27 cellular contexts compared by ENCODE assay signal in the genomic region with DNA sequence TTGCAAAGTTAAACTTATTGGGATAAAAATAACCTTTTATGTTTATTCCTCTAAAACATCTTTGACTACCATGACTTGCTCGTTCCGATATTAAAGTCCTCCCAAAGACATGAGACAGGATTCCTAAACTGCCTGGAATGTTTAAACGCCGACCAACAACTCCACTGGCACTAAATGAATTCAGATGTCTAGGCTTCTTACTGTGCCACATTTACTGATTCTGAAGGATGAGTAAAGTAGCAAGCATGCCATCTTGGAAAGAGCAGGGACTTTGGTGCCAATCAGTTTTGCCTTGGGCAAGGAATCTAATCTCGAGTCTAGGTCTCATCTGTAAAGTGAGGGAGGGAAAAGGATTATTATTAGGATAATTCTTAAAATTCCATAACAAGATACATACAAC.
DNase-seq lines count a peak whose midpoint lies in the region; ATAC-seq lines count a peak whose summit lies in the region.
"Had no signal": no experiment of that assay in that cellular context is flagged by ENCODE, and none has a peak within 500 bp of the region (broad histone marks: within the 10 kb centered on the region; RNA-seq: fewer than 3 reads in every experiment).

No MANE protein-coding gene starts in this region.

- peaks cover 39% of the 10 kb centered on the region for H3K9me3 Mint-ChIP-seq in T-helper 2 cell treated with Interferon-gamma antibody and Interleukin-4, amounts not matched to agents 5 μg/mL and 100 μg/mL, for 36 hours
- no peaks in the 10 kb centered on the region for H3K9me3 Mint-ChIP-seq in stimulated activated effector memory CD8-positive, alpha-beta T cell treated with anti-CD3 and anti-CD28 coated beads, Interleukin-12 subunit alpha, Interleukin-12 subunit beta, amount 100 ng/mL, for 72 hours
- H3K9me3 Mint-ChIP-seq: effector memory CD8-positive, alpha-beta T cell had no signal

- H3K9me3 ChIP-seq in SK-N-MC (ENCODE audit: low read depth, low read length): no peaks in the 10 kb centered on the region
- H3K9me3 ChIP-seq: right atrium auricular region had no signal

- H3K36me3 Mint-ChIP-seq in T-helper 2 cell treated with Interferon-gamma antibody and Interleukin-4, amounts not matched to agents 5 μg/mL and 100 μg/mL, for 36 hours (ENCODE audit: low read depth): peaks cover 72% of the 10 kb centered on the region
- no peaks in the 10 kb centered on the region for H3K36me3 Mint-ChIP-seq in stimulated activated effector memory CD8-positive, alpha-beta T cell treated with anti-CD3 and anti-CD28 coated beads, Interleukin-12 subunit alpha, Interleukin-12 subunit beta, amount 100 ng/mL, for 72 hours

- peak overlapping the region; percentile 19 for H3K27ac Mint-ChIP-seq in T-helper 2 cell treated with Interferon-gamma antibody and Interleukin-4, amounts not matched to agents 5 μg/mL and 100 μg/mL, for 36 hours
- no peak overlapping the region for H3K27ac Mint-ChIP-seq in stimulated activated effector memory CD8-positive, alpha-beta T cell treated with anti-CD3 and anti-CD28 coated beads, Interleukin-12 subunit alpha, Interleukin-12 subunit beta, amount 100 ng/mL, for 72 hours
- H3K27ac Mint-ChIP-seq: activated T-cell treated with anti-CD3 and anti-CD28 coated beads, Interleukin-2, amount 50 U/mL, for 72 hours; memory B cell; stimulated activated memory B cell treated with anti-CD40 and anti-IgM and Interleukin-4, amounts not matched to agents 10 μg/mL and 1 μg/mL and 100 μg/mL, for 72 hours had no signal

- no peaks in the 10 kb centered on the region for H3K27me3 Mint-ChIP-seq in T-helper 2 cell treated with Interferon-gamma antibody and Interleukin-4, amounts not matched to agents 5 μg/mL and 100 μg/mL, for 36 hours (ENCODE audit: low read depth)
- H3K27me3 Mint-ChIP-seq: effector memory CD8-positive, alpha-beta T cell; memory B cell; stimulated activated memory B cell treated with anti-CD40 and anti-IgM and Interleukin-4, amounts not matched to agents 10 μg/mL and 1 μg/mL and 100 μg/mL, for 72 hours had no signal

- no peaks in the 10 kb centered on the region for H3K36me3 ChIP-seq in SK-N-MC (ENCODE audit: insufficient read depth, low read length)
- H3K36me3 ChIP-seq: right atrium auricular region had no signal

- no peak overlapping the region for H3K9ac ChIP-seq in SK-N-MC (ENCODE audit: insufficient read length)
- H3K9ac ChIP-seq: BLaER1 treated with 17β-estradiol and CSF1 and Interleukin-3, amounts not matched to agents 10 nM and 100 nM; parathyroid adenoma had no signal

- H3K4me3 Mint-ChIP-seq in T-helper 2 cell treated with Interferon-gamma antibody and Interleukin-4, amounts not matched to agents 5 μg/mL and 100 μg/mL, for 36 hours: no peak overlapping the region
- H3K4me3 Mint-ChIP-seq in stimulated activated effector memory CD8-positive, alpha-beta T cell treated with anti-CD3 and anti-CD28 coated beads, Interleukin-12 subunit alpha, Interleukin-12 subunit beta, amount 100 ng/mL, for 72 hours: no peak overlapping the region
- H3K4me3 Mint-ChIP-seq: activated T-cell treated with anti-CD3 and anti-CD28 coated beads, Interleukin-2, amount 50 U/mL, for 72 hours; effector memory CD8-positive, alpha-beta T cell; memory B cell; neural crest cell; stimulated activated memory B cell treated with anti-CD40 and anti-IgM and Interleukin-4, amounts not matched to agents 10 μg/mL and 1 μg/mL and 100 μg/mL, for 72 hours had no signal

- ATAC-seq in stimulated activated effector memory CD8-positive, alpha-beta T cell treated with anti-CD3 and anti-CD28 coated beads, Interleukin-12 subunit alpha, Interleukin-12 subunit beta, amount 100 ng/mL, for 72 hours: no peak
- no peak for ATAC-seq in GM18873 (IDR thresholded peaks at IDR 0.05; ENCODE audit: low FRiP score, unreplicated experiment)
- ATAC-seq: effector memory CD8-positive, alpha-beta T cell; stimulated activated memory B cell treated with anti-CD40 and anti-IgM and Interleukin-4, amounts not matched to agents 10 μg/mL and 1 μg/mL and 100 μg/mL, for 72 hours had no signal

- peak overlapping the region; percentile 60; the same call in 1 of the 2 replicates for H3K27ac ChIP-seq in SK-N-MC
- H3K27ac ChIP-seq: 22Rv1; BLaER1 treated with 17β-estradiol and CSF1 and Interleukin-3, amounts not matched to agents 10 nM and 100 nM; parathyroid adenoma; right atrium auricular region had no signal

- no peak for DNase-seq in T-helper 2 cell treated with Interferon-gamma antibody and Interleukin-4, amounts not matched to agents 5 μg/mL and 100 μg/mL, for 36 hours (ENCODE audit: low spot score)
- DNase-seq in T-helper 2 cell (no peak), SK-N-MC (ENCODE audit: low read depth, low spot score) (no peak), fibroblast of gingiva (ENCODE audit: low read depth) (peak; percentile 93), 8988T (no peak)
- no peak for DNase-seq in stimulated activated effector memory CD8-positive, alpha-beta T cell treated with anti-CD3 and anti-CD28 coated beads, Interleukin-12 subunit alpha, Interleukin-12 subunit beta, amount 100 ng/mL, for 72 hours (ENCODE audit: low spot score in 2 of 2)
- DNase-seq in effector CD4-positive, alpha-beta T cell: no peak
- DNase-seq: activated CD4-positive, CD25-positive, alpha-beta regulatory T cell; activated naive CD4-positive, alpha-beta T cell treated with anti-CD3 and anti-CD28 coated beads, Interleukin-2, amount 50 U/mL, for 16 hours; activated T-cell treated with anti-CD3 and anti-CD28 coated beads, Interleukin-2, amount 50 U/mL, for 72 hours; DND-41; effector memory CD8-positive, alpha-beta T cell; NCI-H1105; NCI-H1930; NCI-H526; NK-92 treated with Interleukin-12 subunit alpha and Interleukin-12 subunit beta, amount 100 ng/mL, for 24 hours; SHP77 treated with DMSO at 0.1 percent for 48 hours; stimulated activated CD4-positive, alpha-beta T cell treated with anti-CD3 and anti-CD28 coated beads, Interleukin-4, amount 100 ng/mL, for 1 hour; substantia nigra had no signal

- H3K4me1 Mint-ChIP-seq in T-helper 2 cell treated with Interferon-gamma antibody and Interleukin-4, amounts not matched to agents 5 μg/mL and 100 μg/mL, for 36 hours (ENCODE audit: low read depth): peaks cover 45% of the 10 kb centered on the region
- H3K4me1 Mint-ChIP-seq in stimulated activated effector memory CD8-positive, alpha-beta T cell treated with anti-CD3 and anti-CD28 coated beads, Interleukin-12 subunit alpha, Interleukin-12 subunit beta, amount 100 ng/mL, for 72 hours: peaks cover 16% of the 10 kb centered on the region
- H3K4me1 Mint-ChIP-seq: memory B cell; stimulated activated memory B cell treated with anti-CD40 and anti-IgM and Interleukin-4, amounts not matched to agents 10 μg/mL and 1 μg/mL and 100 μg/mL, for 72 hours had no signal

- peak overlapping the region; percentile 20; the same call in 1 of the 2 replicates for H3K4me3 ChIP-seq in SK-N-MC
- H3K4me3 ChIP-seq: BLaER1 treated with 17β-estradiol and CSF1 and Interleukin-3, amounts not matched to agents 10 nM and 100 nM; right atrium auricular region had no signal
